In genomic region chr1:151058682-151059341, GRCh38 we compare ENCODE assay signal across 8 cellular contexts. TPM values are rescaled to one million over a fixed set of nuclear protein-coding genes. Genes with fewer than 3 reads are reported as not detected.
DNase-seq lines count a peak whose midpoint lies in the region; ATAC-seq and TF ChIP-seq lines count a peak whose summit lies in the region.

No MANE protein-coding gene starts in this region.

- no CpG with 5 or more reads among the region's 18 CpGs for WGBS in mesendoderm (ENCODE audit: extremely low coverage, insufficient coverage, low lambda C conversion rate)
- 1% methylated on average over 15 to 18 of the region's 18 CpGs for WGBS in upper lobe of left lung, 2 donors

- no peak overlapping the region for H2BK15ac ChIP-seq in mesendoderm (replicated peaks; ENCODE audit: low read depth)

- ATAC-seq in upper lobe of left lung (ENCODE audit: low FRiP score in 2 of 2) (peak; percentile 23 to 74), HG03175 (IDR thresholded peaks at IDR 0.05; ENCODE audit: unreplicated experiment) (no peak), HG03520 (IDR thresholded peaks at IDR 0.05; ENCODE audit: unreplicated experiment) (no peak)

- TF ChIP-seq EP300 in upper lobe of left lung (IDR thresholded peaks at IDR 0.05): no peak

- H3K9me3 Mint-ChIP-seq in activated naive CD4-positive, alpha-beta T cell treated with anti-CD3 and anti-CD28 coated beads, Interleukin-2, amount 50 U/mL, for 24 hours: no peaks in the 10 kb centered on the region

- TSS peak; percentile 49 for BruUV-seq in OCI-LY7 (replicated peaks; lab: Mats Ljungman, UMichigan)

- peak overlapping the region; percentile 81 for H2AK5ac ChIP-seq in mesendoderm (ENCODE audit: low read length)

- no peaks in the 10 kb centered on the region for H3K27me3 Mint-ChIP-seq in activated naive CD4-positive, alpha-beta T cell treated with anti-CD3 and anti-CD28 coated beads, Interleukin-2, amount 50 U/mL, for 24 hours

- H3K27me3 ChIP-seq in mesendoderm (ENCODE audit: insufficient read depth, low read length, poor library complexity) (no peaks in the 10 kb centered on the region), upper lobe of left lung (no peaks in the 10 kb centered on the region)

- peaks cover 20% of the 10 kb centered on the region for H3K79me1 ChIP-seq in mesendoderm (ENCODE audit: low read length)

- peak overlapping the region; percentile 69 for H4K8ac ChIP-seq in mesendoderm (ENCODE audit: low read depth, low read length)

- H3K9me3 ChIP-seq in OCI-LY7 (ENCODE audit: low read length) (no peaks in the 10 kb centered on the region), upper lobe of left lung (no peaks in the 10 kb centered on the region)

- peaks cover 10% of the 10 kb centered on the region for H3K36me3 Mint-ChIP-seq in activated naive CD4-positive, alpha-beta T cell treated with anti-CD3 and anti-CD28 coated beads, Interleukin-2, amount 50 U/mL, for 24 hours

- TF ChIP-seq POLR2A in upper lobe of left lung (IDR thresholded peaks at IDR 0.05): no peak

- H3K9ac ChIP-seq in mesendoderm (ENCODE audit: low read length): peak overlapping the region; percentile 89

- peak overlapping the region; percentile 11; the same call in 1 of the 2 replicates for H2AFZ ChIP-seq in OCI-LY7 (ENCODE audit: low read length)

- H3K27ac Mint-ChIP-seq in activated naive CD4-positive, alpha-beta T cell treated with anti-CD3 and anti-CD28 coated beads, Interleukin-2, amount 50 U/mL, for 24 hours: peak overlapping the region; percentile 98

- peaks cover 63% of the 10 kb centered on the region for H3K4me1 Mint-ChIP-seq in activated naive CD4-positive, alpha-beta T cell treated with anti-CD3 and anti-CD28 coated beads, Interleukin-2, amount 50 U/mL, for 24 hours

- peaks cover 65% of the 10 kb centered on the region for H3K79me2 ChIP-seq in OCI-LY7 (ENCODE audit: insufficient read depth, low read depth, low read length)
- H3K79me2 ChIP-seq in mesendoderm (ENCODE audit: control insufficient read depth, insufficient read depth, low read length): peaks cover 63% of the 10 kb centered on the region

- peak overlapping the region; percentile 57 for H3K4ac ChIP-seq in mesendoderm (ENCODE audit: low read depth, low read length)

- no peaks in the 10 kb centered on the region for H3K9me2 ChIP-seq in OCI-LY7 (ENCODE audit: insufficient read depth, low read length)

- H3K27ac ChIP-seq in OCI-LY7 (ENCODE audit: low read depth, low read length, poor library complexity, severe bottlenecking): peak overlapping the region; percentile 68
- H3K27ac ChIP-seq in mesendoderm (ENCODE audit: low read depth, low read length): peak overlapping the region; percentile 81
- peak overlapping the region; percentile 89 to 99 (median 98) for H3K27ac ChIP-seq in upper lobe of left lung

- H3K36me3 ChIP-seq in OCI-LY7 (ENCODE audit: insufficient read depth, low read length) (peaks cover 45% of the 10 kb centered on the region), mesendoderm (ENCODE audit: control insufficient read depth, insufficient read depth, low read length) (peaks cover 12% of the 10 kb centered on the region), upper lobe of left lung (peaks cover 19 to 33% (median 21%) of the 10 kb centered on the region in 4 donors)

- H2BK5ac ChIP-seq in mesendoderm (ENCODE audit: low read length): peak overlapping the region; percentile 66

- peak overlapping the region; percentile 5 for H2BK120ac ChIP-seq in mesendoderm (ENCODE audit: low read depth, low read length)

- no peak for TF ChIP-seq CTCF in OCI-LY7 (conservative IDR thresholded peaks at IDR 0.05; ENCODE audit: low read length)
- no peak for TF ChIP-seq CTCF in upper lobe of left lung (IDR thresholded peaks at IDR 0.05)

- no peak for DNase-seq in activated naive CD4-positive, alpha-beta T cell treated with anti-CD3 and anti-CD28 coated beads, Interleukin-2, amount 50 U/mL, for 16 hours
- DNase-seq in OCI-LY7 (ENCODE audit: low spot score) (peak; percentile 20), dermis blood vessel endothelial cell (peak; percentile 31), mesendoderm (peak; percentile 76), upper lobe of left lung (peak; percentile 63 to 85)

- intact Hi-C loops in OCI-LY7 (cut with micrococcal nuclease; ENCODE audit: unreplicated experiment): loop anchor here (1.0 to 5.0 kb wide), 2 partner anchors 11 to 52 kb away; partner anchors contain the start of genes GABPB2, MINDY1 and PRUNE1

- peaks cover 38% of the 10 kb centered on the region for H3K4me1 ChIP-seq in OCI-LY7 (ENCODE audit: insufficient read depth, low read length, poor library complexity, severe bottlenecking)
- peaks cover 7% of the 10 kb centered on the region for H3K4me1 ChIP-seq in mesendoderm (ENCODE audit: control insufficient read depth, low read depth, low read length)
- H3K4me1 ChIP-seq in upper lobe of left lung: peaks cover 30 to 47% (median 40%) of the 10 kb centered on the region in 4 donors

- H3K4me3 ChIP-seq in OCI-LY7 (ENCODE audit: low read depth, low read length, poor library complexity, severe bottlenecking) (peak overlapping the region; percentile 92), mesendoderm (ENCODE audit: low read length) (peak overlapping the region; percentile 91), upper lobe of left lung (peak overlapping the region; percentile 65 to 93 (median 88))

- H3K4me2 ChIP-seq in OCI-LY7 (ENCODE audit: low read length) (peak overlapping the region; percentile 85), mesendoderm (ENCODE audit: low read length) (peak overlapping the region; percentile 90)

- peak overlapping the region; percentile 95 for H3K23ac ChIP-seq in mesendoderm (ENCODE audit: low read length)

- H3K18ac ChIP-seq in mesendoderm (ENCODE audit: low read length): peak overlapping the region; percentile 72

- POLR2A ChIA-PET in OCI-LY7 (lab: Charles Lee): interaction anchor here (0.5 to 2.7 kb wide), 6 partner anchors 9 to 710 kb away, joined by 3 to 7 read pairs (median 3); partner anchors contain the start of gene TNFAIP8L2

- H3K4me3 Mint-ChIP-seq in activated naive CD4-positive, alpha-beta T cell treated with anti-CD3 and anti-CD28 coated beads, Interleukin-2, amount 50 U/mL, for 24 hours: peak overlapping the region; percentile 96

- H4K20me1 ChIP-seq in OCI-LY7 (ENCODE audit: insufficient read depth, low read length): peaks cover 14% of the 10 kb centered on the region; the same call in 1 of the 2 replicates

- H4K5ac ChIP-seq in mesendoderm (ENCODE audit: low read length): no peak overlapping the region

- H3K56ac ChIP-seq in mesendoderm (ENCODE audit: low read length): peak overlapping the region; percentile 96

- CTCF ChIA-PET in OCI-LY7 (lab: Charles Lee; ENCODE audit: unreplicated experiment): no interaction called here

RNA-seq across cellular contexts. Expression of gene CDC42SE1, which starts 0.6 kb away (rescaled TPM):
- total RNA-seq in OCI-LY7 (2014; rRNA removed; shearing (Covaris generic)): 44.1 and 48.2 TPM in 2 replicates
- total RNA-seq in OCI-LY7 (2022) (59.5 and 63.3 TPM in 2 replicates), dermis blood vessel endothelial cell (63.1 and 78.6 TPM in 2 replicates), upper lobe of left lung (100 to 1,000 TPM in 1 of 6 donors, 10 to 100 TPM in 5; 66.9 to 131 (median 90.5) TPM)
- 61.2 TPM for polyA plus RNA-seq in mesendoderm (2013, experiment 1 of 2)
- polyA plus RNA-seq in mesendoderm (2013, experiment 2 of 2): 61.4 TPM

RNA-seq across cellular contexts. Expression of gene MLLT11, which starts 1.4 kb away (rescaled TPM):
- total RNA-seq in OCI-LY7 (2014; rRNA removed; shearing (Covaris generic)): 4.2 and 4.7 TPM in 2 replicates
- total RNA-seq in OCI-LY7 (2022): 4.7 and 4.8 TPM in 2 replicates
- total RNA-seq in dermis blood vessel endothelial cell: 1.2 and 3.6 TPM in 2 replicates
- 47.4 TPM for polyA plus RNA-seq in mesendoderm (2013, experiment 1 of 2)
- 49.3 TPM for polyA plus RNA-seq in mesendoderm (2013, experiment 2 of 2)
- total RNA-seq in upper lobe of left lung: 1 to 10 TPM in 4 of 6 donors, under 1 TPM in 2; 0.30 to 1.3 (median 1.1) TPM

RNA-seq across cellular contexts. Expression of gene C1orf56, which starts 11.3 kb away (rescaled TPM):
- total RNA-seq in OCI-LY7 (2014; rRNA removed; shearing (Covaris generic)): 0.54 TPM in 1 of 2 replicates, not detected in the other
- 0.25 TPM in 1 of 2 replicates, not detected in the other for total RNA-seq in OCI-LY7 (2022)
- total RNA-seq in dermis blood vessel endothelial cell: 1.1 and 1.4 TPM in 2 replicates
- polyA plus RNA-seq in mesendoderm (2013, experiment 1 of 2): 1.7 TPM
- 1.7 TPM for polyA plus RNA-seq in mesendoderm (2013, experiment 2 of 2)
- 1 to 10 TPM; 2.6 to 9.4 (median 3.8) TPM for total RNA-seq in upper lobe of left lung

RNA-seq across cellular contexts. Expression of gene GABPB2, which starts 11.7 kb away (rescaled TPM):
- total RNA-seq in OCI-LY7 (2014; rRNA removed; shearing (Covaris generic)): 14.7 and 17.2 TPM in 2 replicates
- total RNA-seq in OCI-LY7 (2022) (18.2 and 20.0 TPM in 2 replicates), dermis blood vessel endothelial cell (6.3 and 10.7 TPM in 2 replicates), upper lobe of left lung (10 to 100 TPM in 4 of 6 donors, 1 to 10 TPM in 2; 6.8 to 32.5 (median 13.0) TPM)
- 2.1 TPM for polyA plus RNA-seq in mesendoderm (2013, experiment 1 of 2)
- polyA plus RNA-seq in mesendoderm (2013, experiment 2 of 2): 3.1 TPM

RNA-seq across cellular contexts. Expression of gene BNIPL, which starts 22.4 kb away (rescaled TPM):
- 1.6 and 2.1 TPM in 2 replicates for total RNA-seq in OCI-LY7 (2014; rRNA removed; shearing (Covaris generic))
- total RNA-seq in OCI-LY7 (2022): 0.74 and 3.2 TPM in 2 replicates
- 0.17 and 0.33 TPM in 2 replicates for total RNA-seq in dermis blood vessel endothelial cell
- polyA plus RNA-seq in mesendoderm (2013, experiment 1 of 2): 2.2 TPM
- 2.0 TPM for polyA plus RNA-seq in mesendoderm (2013, experiment 2 of 2)
- 100 to 1,000 TPM in 1 of 6 donors, 10 to 100 TPM in 2, 1 to 10 TPM in 3; 2.3 to 213 (median 11.7) TPM for total RNA-seq in upper lobe of left lung

Comparison
In these comparisons a context has a peak if more than half of its experiments do, and no peak if none do; other contexts are left out.
1. ATAC-seq: peak in upper lobe of left lung (2 of 2); none in HG03175 (single experiment) and HG03520 (single experiment).
2. Peak in every context shown above with its lines, with median percentiles within 50 percentile points of each other: H3K27ac ChIP-seq and H3K4me3 ChIP-seq.